Comparison of ENCODE assay signal across 8 cellular contexts in genomic region chr20:33443006-33443511, GRCh38. TPM values are rescaled to one million over a fixed set of nuclear protein-coding genes. Genes with fewer than 3 reads are reported as not detected.
DNase-seq lines count a peak whose midpoint lies in the region; ATAC-seq and TF ChIP-seq lines count a peak whose summit lies in the region.

No MANE protein-coding gene starts in this region.

- peak overlapping the region; percentile 74 for H3K27ac ChIP-seq in VCaP

- DNase-seq in epithelial cell of esophagus (ENCODE audit: low read depth) (no peak), Kasumi-1 (lab: John Stamatoyannopoulos, UW) (no peak)
- peak in 9 of 10 donors; percentile 9 to 74 (median 37) for DNase-seq in naive thymus-derived CD8-positive, alpha-beta T cell

- H3K27ac Mint-ChIP-seq in naive thymus-derived CD8-positive, alpha-beta T cell, result peak overlapping the region in 6 of 10 donors; percentile 37 to 88 (median 66)

- peak overlapping the region; percentile 68 to 94 (median 80) for H3K4me3 Mint-ChIP-seq in naive thymus-derived CD8-positive, alpha-beta T cell

- ATAC-seq in HG02870 (IDR thresholded peaks at IDR 0.05; ENCODE audit: unreplicated experiment) (peak; percentile 26), HG03378 (IDR thresholded peaks at IDR 0.05; ENCODE audit: unreplicated experiment) (no peak), HG03354 (IDR thresholded peaks at IDR 0.05; ENCODE audit: poor library complexity, severe bottlenecking, unreplicated experiment) (no peak)
- ATAC-seq in naive thymus-derived CD8-positive, alpha-beta T cell, result peak; percentile 15 to 39

- H3K4me3 ChIP-seq in GM12875 (ENCODE audit: low read depth, low read length) (peak overlapping the region; percentile 64), epithelial cell of esophagus (ENCODE audit: low read length) (peak overlapping the region; percentile 54)

- H3K36me3 Mint-ChIP-seq in naive thymus-derived CD8-positive, alpha-beta T cell, result no peaks in the 10 kb centered on the region

- no peaks in the 10 kb centered on the region for H3K9me3 Mint-ChIP-seq in naive thymus-derived CD8-positive, alpha-beta T cell

- no peak for TF ChIP-seq CTCF in GM12875 (IDR thresholded peaks at IDR 0.05; ENCODE audit: borderline replicate concordance, insufficient read depth, low read depth, low read length)
- no peak for TF ChIP-seq CTCF in VCaP (conservative IDR thresholded peaks at IDR 0.05)
- TF ChIP-seq CTCF in epithelial cell of esophagus (IDR thresholded peaks at IDR 0.05; ENCODE audit: insufficient read depth, low read depth, low read length, missing control alignments), result no peak

- POLR2A ChIA-PET in naive thymus-derived CD8-positive, alpha-beta T cell (lab: Charles Lee), result interaction anchor here (0.7 to 3.8 kb wide), 7 partner anchors 12 to 290 kb away, joined by 3 to 22 read pairs (median 7); partner anchors contain the start of genes ACTL10, CBFA2T2 and CDK5RAP1

- peaks cover 14 to 31% (median 25%) of the 10 kb centered on the region in 4 donors for H3K4me1 Mint-ChIP-seq in naive thymus-derived CD8-positive, alpha-beta T cell

- no peaks in the 10 kb centered on the region for H3K27me3 Mint-ChIP-seq in naive thymus-derived CD8-positive, alpha-beta T cell

RNA-seq across cellular contexts. Expression of gene SNTA1, which starts 0.5 kb away (rescaled TPM):
- 1 to 10 TPM; 3.6 to 4.3 TPM for total RNA-seq in naive thymus-derived CD8-positive, alpha-beta T cell
- 1 to 10 TPM; 6.1 to 9.1 (median 6.4) TPM for polyA plus RNA-seq in naive thymus-derived CD8-positive, alpha-beta T cell

RNA-seq across cellular contexts. Expression of gene CDK5RAP1, which starts 41.7 kb away (rescaled TPM):
- total RNA-seq in naive thymus-derived CD8-positive, alpha-beta T cell, result 10 to 100 TPM; 46.7 to 53.3 TPM
- 10 to 100 TPM; 28.7 to 36.6 (median 33.9) TPM for polyA plus RNA-seq in naive thymus-derived CD8-positive, alpha-beta T cell

RNA-seq across cellular contexts. Expression of gene CBFA2T2, which starts 46.8 kb away (rescaled TPM):
- 10 to 100 TPM; 33.5 to 33.8 TPM for total RNA-seq in naive thymus-derived CD8-positive, alpha-beta T cell
- 10 to 100 TPM; 11.9 to 17.9 (median 14.8) TPM for polyA plus RNA-seq in naive thymus-derived CD8-positive, alpha-beta T cell

Comparison
In these comparisons a context has a peak if more than half of its experiments do, and no peak if none do; other contexts are left out.
1. ATAC-seq: peak in HG02870 (single experiment) and naive thymus-derived CD8-positive, alpha-beta T cell (2 of 2); none in HG03378 (single experiment) and HG03354 (single experiment).
2. DNase-seq: peak in naive thymus-derived CD8-positive, alpha-beta T cell (9 of 10); none in epithelial cell of esophagus (single experiment) and Kasumi-1 (0 of 2).